ENCODE assay signal across 29 cellular contexts in genomic region chr5:40770764-40771163, GRCh38.
"Had no signal": no experiment of that assay in that cellular context is flagged by ENCODE, and none has a peak within 500 bp of the region (broad histone marks: within the 10 kb centered on the region; RNA-seq: fewer than 3 reads in every experiment).

No MANE protein-coding gene starts in this region.

- H3K4me1 Mint-ChIP-seq: activated B cell treated with CpG ODN at 0.5 μM for 24 hours; activated naive CD4-positive, alpha-beta T cell treated with anti-CD3 and anti-CD28 coated beads, Interleukin-2, amount 10 ng/mL, durations not matched to agents 7 days and 5 days; brain had no signal

- ATAC-seq: activated CD4-positive, CD25-positive, alpha-beta regulatory T cell treated with anti-CD3 and anti-CD28 coated beads, Interleukin-2, amount 50 U/mL, for 24 hours; activated naive CD4-positive, alpha-beta T cell treated with anti-CD3 and anti-CD28 coated beads, Interleukin-2, amount 50 U/mL, for 72 hours; activated T-cell treated with anti-CD3 and anti-CD28 coated beads, Interleukin-2, amount 50 U/mL, for 72 hours; foreskin keratinocyte had no signal

- H3K27ac ChIP-seq: ascending aorta, coronary artery, dorsolateral prefrontal cortex, esophagus muscularis mucosa, foreskin keratinocyte, VCaP had no signal

- H3K4me3 Mint-ChIP-seq: activated B cell treated with CpG ODN at 0.5 μM for 24 hours; activated CD4-positive, alpha-beta memory T cell treated with anti-CD3 and anti-CD28 coated beads, Interleukin-2, amount 10 ng/mL, durations not matched to agents 7 days and 5 days; activated CD4-positive, alpha-beta T cell treated with anti-CD3 and anti-CD28 coated beads, Interleukin-2, amount 10 ng/mL, durations not matched to agents 7 days and 5 days; activated naive CD4-positive, alpha-beta T cell treated with anti-CD3 and anti-CD28 coated beads, Interleukin-2, amount 10 ng/mL, durations not matched to agents 7 days and 5 days; activated naive CD8-positive, alpha-beta T cell treated with anti-CD3 and anti-CD28 coated beads, Interleukin-2, amount 10 ng/mL, durations not matched to agents 7 days and 5 days; activated T-cell treated with anti-CD3 and anti-CD28 coated beads, Interleukin-2, amount 50 U/mL, for 24 hours; activated T-cell treated with anti-CD3 and anti-CD28 coated beads, Interleukin-2, amount 50 U/mL, for 72 hours; brain; central memory CD8-positive, alpha-beta T cell; dendritic cell treated with granulocyte-macrophage colony-stimulating factor and Interleukin-4, amounts not matched to agents 40 ng/mL and 50 ng/mL, for 4 days; endodermal cell had no signal

- FAIRE-seq: bronchial epithelial cell had no signal

- H3K4me1 ChIP-seq: ascending aorta, foreskin keratinocyte had no signal

- H3K27ac Mint-ChIP-seq: activated B cell treated with CpG ODN at 0.5 μM for 24 hours; activated CD4-positive, alpha-beta memory T cell treated with anti-CD3 and anti-CD28 coated beads, Interleukin-2, amount 10 ng/mL, durations not matched to agents 7 days and 5 days; activated CD4-positive, alpha-beta T cell treated with anti-CD3 and anti-CD28 coated beads, Interleukin-2, amount 10 ng/mL, durations not matched to agents 7 days and 5 days; activated naive CD4-positive, alpha-beta T cell treated with anti-CD3 and anti-CD28 coated beads, Interleukin-2, amount 10 ng/mL, durations not matched to agents 7 days and 5 days; activated naive CD8-positive, alpha-beta T cell treated with anti-CD3 and anti-CD28 coated beads, Interleukin-2, amount 10 ng/mL, durations not matched to agents 7 days and 5 days; activated T-cell treated with anti-CD3 and anti-CD28 coated beads, Interleukin-2, amount 50 U/mL, for 24 hours; activated T-cell treated with anti-CD3 and anti-CD28 coated beads, Interleukin-2, amount 50 U/mL, for 72 hours; brain; dendritic cell treated with granulocyte-macrophage colony-stimulating factor and Interleukin-4, amounts not matched to agents 40 ng/mL and 50 ng/mL, for 4 days; endodermal cell had no signal

- H3K9me3 Mint-ChIP-seq: activated B cell treated with CpG ODN at 0.5 μM for 24 hours; activated CD4-positive, alpha-beta memory T cell treated with anti-CD3 and anti-CD28 coated beads, Interleukin-2, amount 10 ng/mL, durations not matched to agents 7 days and 5 days; activated CD4-positive, alpha-beta T cell treated with anti-CD3 and anti-CD28 coated beads, Interleukin-2, amount 10 ng/mL, durations not matched to agents 7 days and 5 days; activated naive CD4-positive, alpha-beta T cell treated with anti-CD3 and anti-CD28 coated beads, Interleukin-2, amount 10 ng/mL, durations not matched to agents 7 days and 5 days; activated naive CD4-positive, alpha-beta T cell treated with anti-CD3 and anti-CD28 coated beads, Interleukin-2, amount 50 U/mL, for 72 hours; activated naive CD8-positive, alpha-beta T cell treated with anti-CD3 and anti-CD28 coated beads, Interleukin-2, amount 10 ng/mL, durations not matched to agents 7 days and 5 days; activated T-cell treated with anti-CD3 and anti-CD28 coated beads, Interleukin-2, amount 50 U/mL, for 24 hours; activated T-cell treated with anti-CD3 and anti-CD28 coated beads, Interleukin-2, amount 50 U/mL, for 72 hours; brain; central memory CD8-positive, alpha-beta T cell; dendritic cell treated with granulocyte-macrophage colony-stimulating factor and Interleukin-4, amounts not matched to agents 40 ng/mL and 50 ng/mL, for 4 days; endodermal cell had no signal

- DNase-seq: activated B cell treated with CpG ODN at 0.5 μM for 24 hours; activated CD4-positive, alpha-beta memory T cell treated with anti-CD3 and anti-CD28 coated beads, Interleukin-2, amount 10 ng/mL, durations not matched to agents 7 days and 5 days; activated CD4-positive, alpha-beta T cell treated with anti-CD3 and anti-CD28 coated beads, Interleukin-2, amount 10 ng/mL, durations not matched to agents 7 days and 5 days; activated CD4-positive, alpha-beta T cell treated with anti-CD3 and anti-CD28 coated beads, Interleukin-2, amount 50 U/mL, for 4 hours; activated CD8-positive, alpha-beta memory T cell treated with anti-CD3 and anti-CD28 coated beads, Interleukin-2, amount 50 U/mL, for 48 hours; activated gamma-delta T cell; activated naive CD4-positive, alpha-beta T cell; activated naive CD4-positive, alpha-beta T cell treated with anti-CD3 and anti-CD28 coated beads, Interleukin-2, amount 10 ng/mL, durations not matched to agents 7 days and 5 days; activated naive CD8-positive, alpha-beta T cell treated with anti-CD3 and anti-CD28 coated beads, Interleukin-2, amount 10 ng/mL, durations not matched to agents 7 days and 5 days; activated T-cell treated with anti-CD3 and anti-CD28 coated beads for 4 hours; activated T-cell treated with anti-CD3 and anti-CD28 coated beads, Interleukin-2, amount 50 U/mL, for 24 hours; activated T-cell treated with anti-CD3 and anti-CD28 coated beads, Interleukin-2, amount 50 U/mL, for 72 hours; dorsolateral prefrontal cortex; effector memory CD4-positive, alpha-beta T cell; endodermal cell; erythroblast; foreskin keratinocyte; head of caudate nucleus; T-helper 2 cell had no signal

- H3K4me3 ChIP-seq: ascending aorta, coronary artery, dorsolateral prefrontal cortex, esophagus muscularis mucosa had no signal

- H3K27me3 Mint-ChIP-seq: activated B cell treated with CpG ODN at 0.5 μM for 24 hours; activated CD4-positive, alpha-beta memory T cell treated with anti-CD3 and anti-CD28 coated beads, Interleukin-2, amount 10 ng/mL, durations not matched to agents 7 days and 5 days; activated CD4-positive, alpha-beta T cell treated with anti-CD3 and anti-CD28 coated beads, Interleukin-2, amount 10 ng/mL, durations not matched to agents 7 days and 5 days; activated naive CD4-positive, alpha-beta T cell treated with anti-CD3 and anti-CD28 coated beads, Interleukin-2, amount 10 ng/mL, durations not matched to agents 7 days and 5 days; activated naive CD8-positive, alpha-beta T cell treated with anti-CD3 and anti-CD28 coated beads, Interleukin-2, amount 10 ng/mL, durations not matched to agents 7 days and 5 days; activated T-cell treated with anti-CD3 and anti-CD28 coated beads, Interleukin-2, amount 50 U/mL, for 24 hours; brain; central memory CD8-positive, alpha-beta T cell; dendritic cell treated with granulocyte-macrophage colony-stimulating factor and Interleukin-4, amounts not matched to agents 40 ng/mL and 50 ng/mL, for 4 days had no signal

- H3K9me3 ChIP-seq: ascending aorta, esophagus muscularis mucosa had no signal
